ENCODE assay signal across 12 cellular contexts in the genomic region with DNA sequence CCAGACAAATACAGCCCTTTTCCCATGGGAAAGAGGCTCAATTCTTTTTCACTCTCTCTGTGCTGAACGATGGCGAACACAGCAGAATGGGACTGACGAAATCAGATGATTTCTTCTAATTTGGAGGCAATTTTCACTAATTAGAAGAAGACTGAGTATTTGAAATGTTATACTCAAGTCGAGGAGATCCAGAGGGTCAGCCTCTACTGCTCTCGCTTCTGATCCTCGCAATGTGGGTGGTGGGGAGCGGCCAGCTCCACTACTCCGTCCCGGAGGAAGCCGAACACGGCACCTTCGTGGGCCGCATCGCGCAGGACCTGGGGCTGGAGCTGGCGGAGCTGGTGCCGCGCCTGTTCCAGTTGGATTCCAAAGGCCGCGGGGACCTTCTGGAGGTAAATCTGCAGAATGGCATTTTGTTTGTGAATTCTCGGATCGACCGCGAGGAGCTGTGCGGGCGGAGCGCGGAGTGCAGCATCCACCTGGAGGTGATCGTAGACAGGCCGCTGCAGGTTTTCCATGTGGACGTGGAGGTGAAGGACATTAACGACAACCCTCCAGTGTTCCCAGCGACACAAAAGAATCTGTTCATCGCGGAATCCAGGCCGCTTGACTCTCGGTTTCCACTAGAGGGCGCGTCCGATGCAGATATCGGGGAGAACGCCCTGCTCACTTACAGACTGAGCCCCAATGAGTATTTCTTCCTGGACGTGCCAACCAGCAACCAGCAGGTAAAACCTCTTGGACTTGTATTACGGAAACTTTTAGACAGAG. TPM values are rescaled to one million over a fixed set of nuclear protein-coding genes. Genes with fewer than 3 reads are reported as not detected.
DNase-seq lines count a peak whose midpoint lies in the region; TF ChIP-seq lines count a peak whose summit lies in the region.
"Not testable (repeated sequence)": the region's sequence is repeated elsewhere in the genome, so short reads cannot be mapped to it uniquely, and the experiment has no call there.
"Had no signal": no experiment of that assay in that cellular context is flagged by ENCODE, and none has a peak within 500 bp of the region (broad histone marks: within the 10 kb centered on the region; RNA-seq: fewer than 3 reads in every experiment).

A gene with protein sequence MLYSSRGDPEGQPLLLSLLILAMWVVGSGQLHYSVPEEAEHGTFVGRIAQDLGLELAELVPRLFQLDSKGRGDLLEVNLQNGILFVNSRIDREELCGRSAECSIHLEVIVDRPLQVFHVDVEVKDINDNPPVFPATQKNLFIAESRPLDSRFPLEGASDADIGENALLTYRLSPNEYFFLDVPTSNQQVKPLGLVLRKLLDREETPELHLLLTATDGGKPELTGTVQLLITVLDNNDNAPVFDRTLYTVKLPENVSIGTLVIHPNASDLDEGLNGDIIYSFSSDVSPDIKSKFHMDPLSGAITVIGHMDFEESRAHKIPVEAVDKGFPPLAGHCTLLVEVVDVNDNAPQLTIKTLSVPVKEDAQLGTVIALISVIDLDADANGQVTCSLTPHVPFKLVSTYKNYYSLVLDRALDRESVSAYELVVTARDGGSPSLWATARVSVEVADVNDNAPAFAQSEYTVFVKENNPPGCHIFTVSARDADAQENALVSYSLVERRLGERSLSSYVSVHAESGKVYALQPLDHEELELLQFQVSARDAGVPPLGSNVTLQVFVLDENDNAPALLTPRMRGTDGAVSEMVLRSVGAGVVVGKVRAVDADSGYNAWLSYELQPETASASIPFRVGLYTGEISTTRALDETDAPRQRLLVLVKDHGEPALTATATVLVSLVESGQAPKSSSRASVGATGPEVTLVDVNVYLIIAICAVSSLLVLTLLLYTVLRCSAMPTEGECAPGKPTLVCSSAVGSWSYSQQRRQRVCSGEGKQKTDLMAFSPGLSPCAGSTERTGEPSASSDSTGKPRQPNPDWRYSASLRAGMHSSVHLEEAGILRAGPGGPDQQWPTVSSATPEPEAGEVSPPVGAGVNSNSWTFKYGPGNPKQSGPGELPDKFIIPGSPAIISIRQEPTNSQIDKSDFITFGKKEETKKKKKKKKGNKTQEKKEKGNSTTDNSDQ (plus strand): TSS at position 51 of the 771 bp plus-strand sequence. CDS start 114 bp downstream, at position 165.

- H3K36me3 Mint-ChIP-seq in H9 (ENCODE audit: insufficient read depth in 1 of 3, low read depth in 3 of 3) (peaks cover 2 to 26% (median 5%) of the 10 kb centered on the region in 3 experiments; a peak in 6 of 7 replicates), neural crest cell (ENCODE audit: low read depth) (peaks cover 45% of the 10 kb centered on the region)
- not testable (repeated sequence) for H3K36me3 Mint-ChIP-seq in MCF 10A (ENCODE audit: insufficient read depth, unreplicated experiment); endodermal cell (ENCODE audit: low read depth)

- H3K27me3 ChIP-seq in A673 (replicated peaks; ENCODE audit: insufficient read depth, low read depth, low read length, poor library complexity); H9 (ENCODE audit: insufficient read depth, low read length); endodermal cell (ENCODE audit: control insufficient read depth, insufficient read depth, low read length, poor library complexity, severe bottlenecking); hepatocyte: not testable (repeated sequence)

- peak within 1 kb of the TSS; percentile 87; the same call in 1 of the 2 replicates for H3K14ac ChIP-seq in H9 (ENCODE audit: insufficient read depth, low read length)

- H3K4ac ChIP-seq in H9 (ENCODE audit: low read depth, low read length) = not testable (repeated sequence)

- intact Hi-C loops in A673 (cut with micrococcal nuclease; ENCODE audit: unreplicated experiment) = not testable (repeated sequence)
- intact Hi-C loops in MCF 10A (cut with micrococcal nuclease) = loop anchor here (1.0 kb wide), 1 partner anchor 193 kb away; no protein-coding TSS in a partner anchor

- H3K4me2 ChIP-seq in H9 (ENCODE audit: insufficient read depth, insufficient read length, low read length) = not testable (repeated sequence)
- H3K4me2 ChIP-seq in hepatocyte = peak within 1 kb of the TSS; percentile 35

- not testable (repeated sequence) for H2BK5ac ChIP-seq in H9 (ENCODE audit: insufficient read length, low read length)

- not testable (repeated sequence) for H3K4me1 ChIP-seq in A673 (ENCODE audit: insufficient read depth, low read length, poor library complexity, severe bottlenecking); H9 (ENCODE audit: insufficient read depth, low read length); endodermal cell (ENCODE audit: control insufficient read depth, insufficient read depth, low read length); hepatocyte (ENCODE audit: insufficient read depth)

- H3K18ac ChIP-seq in H9 (ENCODE audit: insufficient read length, low read depth, low read length) = not testable (repeated sequence)

- H3K4me3 ChIP-seq in A673 (ENCODE audit: low read depth, low read length, poor library complexity, severe bottlenecking); endodermal cell (ENCODE audit: low read length): not testable (repeated sequence)
- peak within 1 kb of the TSS; percentile 1 for H3K4me3 ChIP-seq in hepatocyte

- not testable (repeated sequence) for H3T11ph ChIP-seq in H9 (ENCODE audit: low read length)

- not testable (repeated sequence) for H3K9me2 ChIP-seq in hepatocyte (replicated peaks; ENCODE audit: insufficient read depth)

- H3K4me3 Mint-ChIP-seq in H9 (peak within 1 kb of the TSS in 1 of 2 experiments; percentile 17; a peak in 1 of 5 replicates), endodermal cell (peak within 1 kb of the TSS; percentile 76)
- not testable (repeated sequence) for H3K4me3 Mint-ChIP-seq in MCF 10A (ENCODE audit: unreplicated experiment); neural crest cell

- H3K9me3 ChIP-seq in A673 (ENCODE audit: low read depth, low read length, poor library complexity, severe bottlenecking); H9 (ENCODE audit: control insufficient read depth, low read depth, low read length); endodermal cell (ENCODE audit: control insufficient read depth, low read length): not testable (repeated sequence)
- peaks cover 10% of the 10 kb centered on the region for H3K9me3 ChIP-seq in hepatocyte (ENCODE audit: low read depth)

- POLR2A ChIA-PET in A673 (lab: Charles Lee; ENCODE audit: low non-redundant PET); MCF 10A (lab: Yijun Ruan, JAX): not testable (repeated sequence)

- H2AK5ac ChIP-seq in H9 (ENCODE audit: insufficient read length, low read length) = not testable (repeated sequence)

- H3K4me1 Mint-ChIP-seq in H9; MCF 10A (ENCODE audit: insufficient read depth, unreplicated experiment); endodermal cell; neural crest cell: not testable (repeated sequence)

- not testable (repeated sequence) for H3K79me2 ChIP-seq in H9 (ENCODE audit: insufficient read depth, low read length); hepatocyte

- not testable (repeated sequence) for H3K9me3 Mint-ChIP-seq in H9; MCF 10A (ENCODE audit: unreplicated experiment); endodermal cell
- H3K9me3 Mint-ChIP-seq in neural crest cell = peaks cover 16% of the 10 kb centered on the region

- WGBS in H9 (ENCODE audit: extremely low coverage, insufficient read length, low lambda C conversion rate) = no CpG with 5 or more reads among the region's 44 CpGs
- 91 to 95% methylated on average over 12 to 32 of the region's 44 CpGs for WGBS in endodermal cell (ENCODE audit: insufficient coverage in 1 of 2, insufficient read length in 1 of 2), 2 experiments
- 81% methylated on average over 35 of the region's 44 CpGs for WGBS in hepatocyte (ENCODE audit: low lambda C conversion rate, missing lambda C conversion rate)

- not testable (repeated sequence) for H4K8ac ChIP-seq in H9 (replicated peaks; ENCODE audit: insufficient read length, low read depth, low read length)

- DNase-seq in A673 (ENCODE audit: low spot score) (peak; percentile 21), H9 (peak; percentile 34), NCI-H82 (lab: John Stamatoyannopoulos, UW) (peak; percentile 1), MCF 10A (ENCODE audit: unreplicated experiment) (peak; percentile 11), endodermal cell (peak; percentile 52)
- not testable (repeated sequence) for DNase-seq in hepatocyte (ENCODE audit: low spot score); neural crest cell (ENCODE audit: low read depth, low spot score)

- H3K79me1 ChIP-seq in H9 (ENCODE audit: insufficient read depth, low read depth, low read length, poor library complexity, severe bottlenecking) = not testable (repeated sequence)

- H2AFZ ChIP-seq in H9 (ENCODE audit: low read length) = peak within 1 kb of the TSS; percentile 91
- H2AFZ ChIP-seq in hepatocyte = not testable (repeated sequence)

- H2BK120ac ChIP-seq in H9 (ENCODE audit: low read depth, low read length, poor library complexity, severe bottlenecking) = peak within 1 kb of the TSS; percentile 69

- not testable (repeated sequence) for H3K23me2 ChIP-seq in H9 (ENCODE audit: insufficient read length, low read depth, low read length, poor library complexity, severe bottlenecking)

- H3K23ac ChIP-seq in H9 (ENCODE audit: insufficient read length, low read depth, low read length) = not testable (repeated sequence)

- BruUV-seq in A673 (replicated peaks; lab: Mats Ljungman, UMichigan); MCF 10A (replicated peaks; lab: Mats Ljungman, UMichigan): not testable (repeated sequence)

- H4K20me1 ChIP-seq in H9 (ENCODE audit: control insufficient read depth, insufficient read depth, insufficient read length); hepatocyte (ENCODE audit: insufficient read depth, poor library complexity, severe bottlenecking): not testable (repeated sequence)

- not testable (repeated sequence) for H4K5ac ChIP-seq in H9 (ENCODE audit: insufficient read length, low read depth, low read length)

- H4K91ac ChIP-seq in H9 (ENCODE audit: insufficient read length, low read depth, low read length) = not testable (repeated sequence)

- not testable (repeated sequence) for H2BK20ac ChIP-seq in H9 (ENCODE audit: low read depth, low read length, poor library complexity, severe bottlenecking)

- H3K27ac ChIP-seq in A673 (ENCODE audit: low read depth, low read length, poor library complexity, severe bottlenecking); H9 (ENCODE audit: insufficient read length, low read depth, low read length); endodermal cell (ENCODE audit: low read depth, low read length); hepatocyte: not testable (repeated sequence)

- not testable (repeated sequence) for H3K9ac ChIP-seq in H9 (ENCODE audit: extremely low read depth, insufficient read length, low read length); endodermal cell (ENCODE audit: extremely low read depth, low read length, poor library complexity, severe bottlenecking)

- not testable (repeated sequence) for H3K27me3 Mint-ChIP-seq in H9 (ENCODE audit: low read depth); MCF 10A (ENCODE audit: insufficient read depth, unreplicated experiment); endodermal cell (ENCODE audit: insufficient read depth); neural crest cell (ENCODE audit: low read depth)

- H3K36me3 ChIP-seq in A673 (ENCODE audit: insufficient read depth, low read length, poor library complexity, severe bottlenecking); endodermal cell (ENCODE audit: control insufficient read depth, insufficient read depth, low read length); hepatocyte (replicated peaks; ENCODE audit: insufficient read depth, low read depth): not testable (repeated sequence)

- CTCF ChIA-PET in A673 (lab: Charles Lee) = not testable (repeated sequence)
- CTCF ChIA-PET in MCF 10A (lab: Yijun Ruan, JAX) = interaction anchor here (0.6 kb wide), 1 partner anchor 174 kb away, joined by 3 read pairs; no protein-coding TSS in a partner anchor

- not testable (repeated sequence) for H2BK15ac ChIP-seq in H9 (ENCODE audit: low read depth, low read length)

- not testable (repeated sequence) for H3K56ac ChIP-seq in H9 (ENCODE audit: insufficient read length, low read depth, low read length)

- not testable (repeated sequence) for TF ChIP-seq CTCF in A673 (conservative IDR thresholded peaks at IDR 0.05; ENCODE audit: low read depth, low read length); MCF 10A (IDR thresholded peaks at IDR 0.05; ENCODE audit: unreplicated experiment); hepatocyte (IDR thresholded peaks at IDR 0.05; ENCODE audit: poor library complexity)
- TF ChIP-seq CTCF in H9 (conservative IDR thresholded peaks at IDR 0.05) (peak; percentile 46; the same call in 2 of the 3 replicates), endodermal cell (conservative IDR thresholded peaks at IDR 0.05) (peak; percentile 63), neural crest cell (conservative IDR thresholded peaks at IDR 0.05) (peak; percentile 28)

- H2BK12ac ChIP-seq in H9 (ENCODE audit: insufficient read length, low read depth, low read length) = not testable (repeated sequence)

- not testable (repeated sequence) for H3K27ac Mint-ChIP-seq in H9; MCF 10A (ENCODE audit: low read depth, unreplicated experiment); neural crest cell (ENCODE audit: unreplicated experiment)
- H3K27ac Mint-ChIP-seq in endodermal cell = peak within 1 kb of the TSS; percentile 79

RNA-seq across cellular contexts. Expression of the gene that starts here (rescaled TPM):
- total RNA-seq in A673 (2021) (0.33 and 0.37 TPM in 2 replicates), H9 (2021) (0.46 and 0.55 TPM in 2 replicates), MCF 10A (2022) (0.25 and 0.28 TPM in 2 replicates), endodermal cell (1 to 10 TPM in 1 of 2 donors, under 1 TPM in 1; 0.60 to 2.6 TPM), hepatocyte (1.5 and 2.5 TPM in 2 replicates), neural crest cell (1.4 TPM in 2 replicates)
- 0.36 TPM for polyA plus RNA-seq in endodermal cell (2013, experiment 1 of 2)
- 0.29 TPM for polyA plus RNA-seq in endodermal cell (2013, experiment 2 of 2)
- polyA plus RNA-seq in hepatocyte = 0.57 and 0.90 TPM in 2 replicates
- total RNA-seq: CD8-positive, alpha-beta memory T cell; GM23248; HT1080; PC-9 had no signal
- polyA plus RNA-seq: CD8-positive, alpha-beta memory T cell; IgD-negative memory B cell had no signal

Comparison
In these comparisons a context has a peak if more than half of its experiments do, and no peak if none do; other contexts are left out.
1. Peak in DNase-seq in A673; RNA of the gene not detected or under 1 TPM.
2. Peak in DNase-seq in H9; RNA of the gene not detected or under 1 TPM.
3. Peak in DNase-seq in MCF 10A; RNA of the gene not detected or under 1 TPM.